Comparison of ENCODE assay signal across 8 cellular contexts in the genomic region with DNA sequence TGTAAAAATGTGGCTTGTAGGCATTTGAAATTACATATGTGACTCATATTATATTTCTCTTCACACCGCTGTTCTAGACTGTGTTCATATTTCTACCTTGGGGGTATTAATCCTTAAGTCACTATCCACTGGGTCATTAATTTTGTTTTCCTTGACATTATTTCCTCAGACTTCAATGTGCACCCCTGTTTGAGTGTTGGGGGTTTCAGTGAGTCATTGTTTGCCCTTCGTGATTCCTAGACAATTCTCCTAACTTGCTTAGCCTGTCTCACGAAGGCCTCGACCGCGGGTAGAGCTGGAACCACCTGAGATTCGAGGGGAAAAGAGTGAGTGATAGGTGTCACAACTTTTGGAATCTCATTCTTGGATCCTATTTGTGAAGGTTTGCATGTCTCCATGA.
"Had no signal": no experiment of that assay in that cellular context is flagged by ENCODE, and none has a peak within 500 bp of the region (broad histone marks: within the 10 kb centered on the region; RNA-seq: fewer than 3 reads in every experiment).

No MANE protein-coding gene starts in this region.

- H3K27ac Mint-ChIP-seq: GM23338, H9 had no signal

- H3K4me3 Mint-ChIP-seq: GM23338, H9 had no signal

- FAIRE-seq: H1, H54, HepG2, K562 had no signal

- H2AFZ ChIP-seq: GM23338 had no signal

- H3K4me2 ChIP-seq: GM23338 had no signal

- H3K27ac ChIP-seq: HL-60 had no signal

- H3K4me3 ChIP-seq: GM23338, K562 had no signal

- DNase-seq: H9, KG1 had no signal

- ATAC-seq: GM23338, K562 had no signal
